Comparison of ENCODE assay signal across 9 cellular contexts in genomic region chr14:101628471-101628966, GRCh38.
DNase-seq lines count a peak whose midpoint lies in the region; ATAC-seq and TF ChIP-seq lines count a peak whose summit lies in the region.
"Had no signal": no experiment of that assay in that cellular context is flagged by ENCODE, and none has a peak within 500 bp of the region (broad histone marks: within the 10 kb centered on the region; RNA-seq: fewer than 3 reads in every experiment).

No MANE protein-coding gene starts in this region.

- DNase-seq in ELR (ENCODE audit: low read depth): peak; percentile 72
- DNase-seq in HFF-Myc (ENCODE audit: extremely low read depth, low read depth): peak; percentile 19
- DNase-seq in NCI-H187 (lab: John Stamatoyannopoulos, UW): peak; percentile 36 to 63
- peak; percentile 68 for DNase-seq in MCF 10A (ENCODE audit: unreplicated experiment)
- peak; percentile 52 for DNase-seq in iris pigment epithelial cell (ENCODE audit: low read depth)
- peak; percentile 70 for DNase-seq in stimulated activated CD4-positive, alpha-beta T cell treated with anti-CD3 and anti-CD28 coated beads, Interleukin-12 subunit alpha, Interleukin-12 subunit beta, amount 100 ng/mL, for 4 hours

- no TSS peak for BruUV-seq in MCF 10A (replicated peaks; lab: Mats Ljungman, UMichigan)

- no peaks in the 10 kb centered on the region for H3K9me3 Mint-ChIP-seq in MCF 10A (ENCODE audit: unreplicated experiment)

- POLR2A ChIA-PET in MCF 10A (lab: Yijun Ruan, JAX): no interaction called here

- H3K27me3 Mint-ChIP-seq in MCF 10A (ENCODE audit: insufficient read depth, unreplicated experiment): peaks cover 39% of the 10 kb centered on the region

- H3K4me3 ChIP-seq in HFF-Myc (replicated peaks; ENCODE audit: low read depth, low read length): no peak overlapping the region
- H3K4me3 ChIP-seq: skin epidermis had no signal

- ATAC-seq in HG03378 (IDR thresholded peaks at IDR 0.05; ENCODE audit: unreplicated experiment): no peak

- H3K4me1 Mint-ChIP-seq in MCF 10A (ENCODE audit: insufficient read depth, unreplicated experiment): no peaks in the 10 kb centered on the region

- peak; percentile 85 for TF ChIP-seq CTCF in HFF-Myc (IDR thresholded peaks at IDR 0.05; ENCODE audit: low read depth, low read length, missing control alignments)
- peak; percentile 95 for TF ChIP-seq CTCF in VCaP (conservative IDR thresholded peaks at IDR 0.05)
- TF ChIP-seq CTCF in MCF 10A (IDR thresholded peaks at IDR 0.05; ENCODE audit: unreplicated experiment): peak; percentile 94

- no peak overlapping the region for H3K4me3 Mint-ChIP-seq in MCF 10A (ENCODE audit: unreplicated experiment)

- intact Hi-C loops in MCF 10A (cut with micrococcal nuclease): loop anchor here (1.0 to 10.0 kb wide), 4 partner anchors 394 to 964 kb away; no protein-coding TSS in a partner anchor

- H3K27ac Mint-ChIP-seq in MCF 10A (ENCODE audit: low read depth, unreplicated experiment): no peak overlapping the region

- H3K36me3 Mint-ChIP-seq in MCF 10A (ENCODE audit: insufficient read depth, unreplicated experiment): no peaks in the 10 kb centered on the region

- CTCF ChIA-PET in MCF 10A (lab: Yijun Ruan, JAX): interaction anchor here (0.6 to 1.4 kb wide), 17 partner anchors 8 to 1244 kb away, joined by 3 to 11 read pairs (median 4); no protein-coding TSS in a partner anchor

- peak overlapping the region; percentile 30; the same call in 1 of the 2 replicates for H3K27ac ChIP-seq in VCaP

Comparison
In these comparisons a context has a peak if more than half of its experiments do, and no peak if none do; other contexts are left out.
1. DNase-seq: peak in every context shown above with its lines; median percentile 72 in ELR; 70 in stimulated activated CD4-positive, alpha-beta T cell treated with anti-CD3 and anti-CD28 coated beads, Interleukin-12 subunit alpha, Interleukin-12 subunit beta, amount 100 ng/mL, for 4 hours; 68 in MCF 10A; 52 in iris pigment epithelial cell; 50 in NCI-H187; 19 in HFF-Myc.